In the genomic region with DNA sequence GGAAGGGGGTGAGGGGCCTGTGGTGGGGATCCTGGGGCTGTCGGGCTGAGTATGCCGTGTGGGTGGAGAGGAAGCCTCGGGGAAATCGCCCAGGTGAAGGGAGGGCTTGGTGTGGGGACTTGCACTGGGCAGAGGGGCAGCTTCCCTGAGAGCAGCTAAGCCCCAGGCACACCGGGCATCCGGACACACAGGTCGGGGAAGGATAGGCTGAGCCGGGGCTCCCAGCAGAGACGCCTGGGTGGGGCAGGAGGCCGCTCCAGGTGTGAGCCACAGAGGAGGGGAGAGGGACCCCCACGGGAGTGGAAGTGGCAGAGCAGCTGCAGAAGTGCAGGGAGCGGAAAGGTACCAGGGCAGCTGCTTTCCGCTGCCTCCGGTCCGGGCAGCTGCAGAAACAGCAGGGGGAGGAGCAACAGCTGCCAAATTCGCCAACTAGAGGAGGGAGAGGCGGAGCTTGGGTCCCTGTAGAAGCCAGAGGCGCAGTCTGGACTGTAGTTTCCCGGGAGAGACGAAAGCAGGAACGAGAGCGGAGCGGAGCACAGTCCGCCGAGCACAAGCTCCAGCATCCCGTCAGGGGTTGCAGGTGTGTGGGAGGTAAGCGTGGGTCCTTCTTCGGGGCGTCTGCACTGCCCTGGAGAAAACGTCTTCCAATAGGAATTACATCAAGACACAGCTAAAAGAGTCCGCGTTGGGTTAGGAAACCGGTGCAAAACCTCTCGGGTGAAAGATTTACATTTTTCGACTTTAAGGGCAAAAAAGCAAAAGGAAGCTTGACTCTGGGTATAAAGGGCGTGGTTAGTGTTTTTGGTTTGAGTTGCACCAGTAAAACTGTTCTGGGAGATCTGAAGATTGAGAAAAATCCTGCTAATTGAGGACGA, we compare ENCODE assay signal across 8 cellular contexts. TPM values are rescaled to one million over a fixed set of nuclear protein-coding genes. Genes with fewer than 3 reads are reported as not detected.
DNase-seq lines count a peak whose midpoint lies in the region; ATAC-seq, FAIRE-seq and TF ChIP-seq lines count a peak whose summit lies in the region.

A gene with protein sequence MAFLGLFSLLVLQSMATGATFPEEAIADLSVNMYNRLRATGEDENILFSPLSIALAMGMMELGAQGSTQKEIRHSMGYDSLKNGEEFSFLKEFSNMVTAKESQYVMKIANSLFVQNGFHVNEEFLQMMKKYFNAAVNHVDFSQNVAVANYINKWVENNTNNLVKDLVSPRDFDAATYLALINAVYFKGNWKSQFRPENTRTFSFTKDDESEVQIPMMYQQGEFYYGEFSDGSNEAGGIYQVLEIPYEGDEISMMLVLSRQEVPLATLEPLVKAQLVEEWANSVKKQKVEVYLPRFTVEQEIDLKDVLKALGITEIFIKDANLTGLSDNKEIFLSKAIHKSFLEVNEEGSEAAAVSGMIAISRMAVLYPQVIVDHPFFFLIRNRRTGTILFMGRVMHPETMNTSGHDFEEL (plus strand): TSS at position 489 of the 875 bp plus-strand sequence. CDS start 53,408 bp downstream, outside the sequence.

- H3K4me2 ChIP-seq in astrocyte (ENCODE audit: low read length) (peak within 1 kb of the TSS; percentile 93), hepatocyte (peak within 1 kb of the TSS; percentile 80)

- no peak for FAIRE-seq in astrocyte (lab: Jason Lieb, UNC)

- peak within 1 kb of the TSS; percentile 89 for H3K9ac ChIP-seq in astrocyte (ENCODE audit: low read length)

- no peaks in the 10 kb centered on the region for H3K36me3 ChIP-seq in astrocyte (ENCODE audit: insufficient read depth, low read length)
- no peaks in the 10 kb centered on the region for H3K36me3 ChIP-seq in hepatocyte (replicated peaks; ENCODE audit: insufficient read depth, low read depth)

- no peak within 1 kb of the TSS for H3K27ac Mint-ChIP-seq in astrocyte (ENCODE audit: unreplicated experiment)

- H3K79me2 ChIP-seq in astrocyte (ENCODE audit: insufficient read depth, low read length) (peaks cover 43% of the 10 kb centered on the region), hepatocyte (peaks cover 54% of the 10 kb centered on the region)

- TF ChIP-seq CTCF in astrocyte (IDR thresholded peaks at IDR 0.05; ENCODE audit: insufficient read depth, low read depth, low read length): no peak
- TF ChIP-seq CTCF in hepatocyte (IDR thresholded peaks at IDR 0.05; ENCODE audit: poor library complexity): no peak

- DNase-seq in NCI-H1436 (lab: John Stamatoyannopoulos, UW) (peak; percentile 89), T follicular helper cell (ENCODE audit: low read depth) (peak; percentile 70), astrocyte (ENCODE audit: low read depth) (peak; percentile 85), hepatocyte (ENCODE audit: low spot score) (peak; percentile 96), renal cortical epithelial cell (ENCODE audit: low read depth) (peak; percentile 92), epidermal melanocyte (ENCODE audit: insufficient read length, low spot score) (no peak)

- no peak within 1 kb of the TSS for H3K4me3 Mint-ChIP-seq in astrocyte (ENCODE audit: unreplicated experiment)

- H3K9me3 ChIP-seq in astrocyte (ENCODE audit: insufficient read depth, low read depth, low read length): no peaks in the 10 kb centered on the region
- H3K9me3 ChIP-seq in hepatocyte (ENCODE audit: low read depth): no peaks in the 10 kb centered on the region

- H4K20me1 ChIP-seq in astrocyte (ENCODE audit: insufficient read depth, low read length) (peaks cover 28% of the 10 kb centered on the region), hepatocyte (ENCODE audit: insufficient read depth, poor library complexity, severe bottlenecking) (peaks cover 17% of the 10 kb centered on the region)

- no peaks in the 10 kb centered on the region for H3K36me3 Mint-ChIP-seq in astrocyte (ENCODE audit: low read depth, unreplicated experiment)

- no peaks in the 10 kb centered on the region for H3K9me2 ChIP-seq in hepatocyte (replicated peaks; ENCODE audit: insufficient read depth)

- H3K4me3 ChIP-seq in astrocyte (ENCODE audit: insufficient read depth, low read depth, low read length) (peak within 1 kb of the TSS; percentile 89), hepatocyte (peak within 1 kb of the TSS; percentile 57)

- peak within 1 kb of the TSS; percentile 80 for H3K27ac ChIP-seq in astrocyte (ENCODE audit: low read depth, low read length)
- H3K27ac ChIP-seq in hepatocyte: peak within 1 kb of the TSS; percentile 95

- H3K9me3 Mint-ChIP-seq in astrocyte (ENCODE audit: unreplicated experiment): no peaks in the 10 kb centered on the region

- peaks cover 19% of the 10 kb centered on the region for H3K4me1 Mint-ChIP-seq in astrocyte (ENCODE audit: low read depth, unreplicated experiment)

- H2AFZ ChIP-seq in astrocyte (ENCODE audit: low read depth, low read length): peak within 1 kb of the TSS; percentile 97
- peak within 1 kb of the TSS; percentile 65 for H2AFZ ChIP-seq in hepatocyte

- no peaks in the 10 kb centered on the region for H3K27me3 Mint-ChIP-seq in astrocyte (ENCODE audit: low read depth, unreplicated experiment)

- no peaks in the 10 kb centered on the region for H3K27me3 ChIP-seq in astrocyte (ENCODE audit: insufficient read depth, low read length)
- no peaks in the 10 kb centered on the region for H3K27me3 ChIP-seq in hepatocyte

- 1% methylated on average over 31 of the region's 37 CpGs for WGBS in hepatocyte (ENCODE audit: low lambda C conversion rate, missing lambda C conversion rate)

- H3K4me1 ChIP-seq in astrocyte (ENCODE audit: insufficient read depth, low read length): peaks cover 5% of the 10 kb centered on the region
- H3K4me1 ChIP-seq in hepatocyte (ENCODE audit: insufficient read depth): peaks cover 9% of the 10 kb centered on the region

- peak; percentile 67 for ATAC-seq in GM18498 (IDR thresholded peaks at IDR 0.05; ENCODE audit: unreplicated experiment)
- peak; percentile 58 for ATAC-seq in HG02852 (IDR thresholded peaks at IDR 0.05; ENCODE audit: unreplicated experiment)

RNA-seq across cellular contexts. Expression of the gene that starts here (rescaled TPM):
- total RNA-seq in astrocyte: 34.4 and 45.0 TPM in 2 replicates
- 13.2 and 20.0 TPM in 2 replicates for total RNA-seq in hepatocyte
- 19.4 and 23.1 TPM in 2 replicates for polyA plus RNA-seq in hepatocyte
- 3.3 and 4.8 TPM in 2 replicates for total RNA-seq in renal cortical epithelial cell
